Comparison of ENCODE assay signal across 1 cellular context in the genomic region with DNA sequence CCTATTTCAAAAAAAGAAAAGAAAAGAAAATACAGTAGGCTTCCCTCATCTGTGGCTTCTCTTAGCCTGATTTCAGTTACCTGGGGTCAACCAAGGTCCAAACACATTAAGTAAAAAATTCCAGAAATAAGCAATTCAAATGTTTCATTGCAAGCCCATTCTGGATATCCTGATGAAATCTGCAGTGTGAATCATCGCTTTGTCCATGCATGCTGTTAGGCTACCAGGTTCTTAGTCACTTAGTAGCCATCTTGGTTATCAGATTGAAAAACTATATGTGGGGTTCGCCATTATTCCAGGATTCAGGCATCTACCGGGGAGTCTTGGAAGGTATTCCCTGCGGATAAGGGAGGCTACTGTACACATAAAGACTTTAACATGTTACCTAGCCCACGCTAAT.
TF ChIP-seq lines count a peak whose summit lies in the region.

No MANE protein-coding gene starts in this region.

TF ChIP-seq in A549, 52 proteins besides CTCF, POLR2A, EP300 and RAD21 (continued from another document):
- TF ChIP-seq, protein P1, sequence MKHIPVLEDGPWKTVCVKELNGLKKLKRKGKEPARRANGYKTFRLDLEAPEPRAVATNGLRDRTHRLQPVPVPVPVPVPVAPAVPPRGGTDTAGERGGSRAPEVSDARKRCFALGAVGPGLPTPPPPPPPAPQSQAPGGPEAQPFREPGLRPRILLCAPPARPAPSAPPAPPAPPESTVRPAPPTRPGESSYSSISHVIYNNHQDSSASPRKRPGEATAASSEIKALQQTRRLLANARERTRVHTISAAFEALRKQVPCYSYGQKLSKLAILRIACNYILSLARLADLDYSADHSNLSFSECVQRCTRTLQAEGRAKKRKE (CRISPR knock-in tag; IDR thresholded peaks at IDR 0.05; ENCODE audit: low read depth) = no peak
- TF ChIP-seq JUN (IDR thresholded peaks at IDR 0.05) = no peak
- TF ChIP-seq POLR2AphosphoS2 (conservative IDR thresholded peaks at IDR 0.05; ENCODE audit: low read length) = no peak
- no peak for TF ChIP-seq TFCP2L1 (CRISPR knock-in tag; IDR thresholded peaks at IDR 0.05)
